ENCODE assay signal across 8 cellular contexts in genomic region chr6:118896339-118897136, GRCh38. TPM values are rescaled to one million over a fixed set of nuclear protein-coding genes. Genes with fewer than 3 reads are reported as not detected.
DNase-seq lines count a peak whose midpoint lies in the region; ATAC-seq, FAIRE-seq and TF ChIP-seq lines count a peak whose summit lies in the region.

No MANE protein-coding gene starts in this region.

- no peaks in the 10 kb centered on the region for H3K27me3 ChIP-seq in HUES64 (ENCODE audit: insufficient read depth, low read length)
- H3K27me3 ChIP-seq in H1 (replicated peaks in 1 of 4; ENCODE audit: control insufficient read depth in 3 of 4, extremely low read depth in 1 of 4, insufficient read depth in 3 of 4, low read length in 3 of 4) = no peaks in the 10 kb centered on the region
- no peaks in the 10 kb centered on the region for H3K27me3 ChIP-seq in trophoblast cell (ENCODE audit: insufficient read depth, low read length)

- H4K5ac ChIP-seq in H1 (ENCODE audit: insufficient read length, low read depth, low read length) = no peak overlapping the region

- H4K91ac ChIP-seq in H1 (replicated peaks; ENCODE audit: insufficient read length, low read length) = no peak overlapping the region
- H4K91ac ChIP-seq in trophoblast cell (ENCODE audit: low read depth, low read length) = peak overlapping the region; percentile 79

- H2BK20ac ChIP-seq in H1 (ENCODE audit: low read length) = no peak overlapping the region

- H3K4me2 ChIP-seq in H1 (ENCODE audit: insufficient read depth in 1 of 2, low read depth in 2 of 2, low read length in 2 of 2) (peak overlapping the region; percentile 64 to 68), trophoblast cell (ENCODE audit: low read length) (peak overlapping the region; percentile 38)

- no peak overlapping the region for H3K4ac ChIP-seq in H1 (replicated peaks; ENCODE audit: insufficient read length, low read depth, low read length)
- peak overlapping the region; percentile 92 for H3K4ac ChIP-seq in trophoblast cell (ENCODE audit: low read depth, low read length)

- TF ChIP-seq POLR2A in GM19099 (IDR thresholded peaks at IDR 0.05; ENCODE audit: extremely low read depth, insufficient read length, low read depth) (peak; percentile 26), H1 (IDR thresholded peaks at IDR 0.05; ENCODE audit: control extremely low read depth in 1 of 2, low read depth in 2 of 2, low read length in 2 of 2) (no peak)

- H2AK5ac ChIP-seq in H1 (ENCODE audit: low read depth, low read length) = peak overlapping the region; percentile 45; the same call in 1 of the 2 replicates
- H2AK5ac ChIP-seq in trophoblast cell (ENCODE audit: low read length) = peak overlapping the region; percentile 14

- TF ChIP-seq EP300 in H1 (IDR thresholded peaks at IDR 0.05; ENCODE audit: borderline replicate concordance in 1 of 2, low read depth in 2 of 2, low read length in 2 of 2) = no peak

- H4K12ac ChIP-seq in trophoblast cell (ENCODE audit: low read depth, low read length) = no peak overlapping the region

- H3K27ac ChIP-seq in HUES64 (ENCODE audit: low read depth, low read length) = peak overlapping the region; percentile 72
- H3K27ac ChIP-seq in H1 (ENCODE audit: low read depth, low read length) = peak overlapping the region; percentile 56
- no peak overlapping the region for H3K27ac ChIP-seq in trophoblast cell (ENCODE audit: low read depth, low read length)

- peak overlapping the region; percentile 71 for H2BK12ac ChIP-seq in H1 (ENCODE audit: low read depth, low read length)
- peak overlapping the region; percentile 77 for H2BK12ac ChIP-seq in trophoblast cell (ENCODE audit: low read length)

- H4K20me1 ChIP-seq in H1 (replicated peaks in 1 of 2; ENCODE audit: control insufficient read depth in 1 of 2, insufficient read depth in 2 of 2, low read length in 2 of 2) = peaks cover 0 to 9% of the 10 kb centered on the region in 2 experiments

- no peak overlapping the region for H3K56ac ChIP-seq in H1 (replicated peaks; ENCODE audit: insufficient read length, low read depth, low read length)

- H2BK15ac ChIP-seq in H1 (ENCODE audit: low read length) = no peak overlapping the region

- peaks cover 39% of the 10 kb centered on the region for H3K36me3 ChIP-seq in HUES64 (ENCODE audit: insufficient read depth, low read length)
- peaks cover 0 to 22% (median 2%) of the 10 kb centered on the region in 4 experiments; a peak in 4 of 8 replicates for H3K36me3 ChIP-seq in H1 (ENCODE audit: control insufficient read depth in 2 of 4, insufficient read depth in 4 of 4, low read length in 3 of 4)
- peaks cover 4 to 10% of the 10 kb centered on the region in 2 experiments for H3K36me3 ChIP-seq in trophoblast cell (ENCODE audit: control insufficient read depth in 1 of 2, insufficient read depth in 2 of 2, low read length in 2 of 2)

- no peak overlapping the region for H3K18ac ChIP-seq in H1 (ENCODE audit: extremely low read depth, low read length)
- H3K18ac ChIP-seq in trophoblast cell (ENCODE audit: low read length) = no peak overlapping the region

- POLR2A ChIA-PET in H1 (lab: Charles Lee; ENCODE audit: partially characterized antibody) = interaction anchor here (0.6 to 3.1 kb wide), 7 partner anchors 8 to 165 kb away, joined by 3 to 15 read pairs (median 3); partner anchors contain the start of gene MCM9

- H2BK5ac ChIP-seq in H1 (ENCODE audit: low read depth, low read length) = peak overlapping the region; percentile 67; the same call in 1 of the 2 replicates
- H2BK5ac ChIP-seq in trophoblast cell (ENCODE audit: low read depth, low read length, poor library complexity) = peak overlapping the region; percentile 68

- no peak for TF ChIP-seq RAD21 in H1 (IDR thresholded peaks at IDR 0.05 in 1 of 2, conservative IDR thresholded peaks at IDR 0.05 in 1 of 2; ENCODE audit: low read depth in 2 of 2, low read length in 2 of 2)

- H3K9ac ChIP-seq in HUES64 (ENCODE audit: low read depth, low read length) (peak overlapping the region; percentile 93), H1 (replicated peaks in 1 of 4; ENCODE audit: extremely low read depth in 1 of 4, low read depth in 3 of 4, low read length in 3 of 4) (peak overlapping the region in 3 of 4 experiments; percentile 31 to 49 (median 36); a peak in 3 of 7 replicates), trophoblast cell (ENCODE audit: low read length) (no peak overlapping the region)

- no peak overlapping the region for H4K8ac ChIP-seq in H1 (ENCODE audit: extremely low read depth, insufficient read depth, low read length)
- peak overlapping the region; percentile 83 for H4K8ac ChIP-seq in trophoblast cell (ENCODE audit: low read depth, low read length)

- H2AFZ ChIP-seq in H1 (ENCODE audit: low read length) = no peak overlapping the region
- H2AFZ ChIP-seq in trophoblast cell (ENCODE audit: insufficient read depth, low read length, poor library complexity) = no peak overlapping the region

- no peak for FAIRE-seq in H1 (lab: Jason Lieb, UNC)

- intact Hi-C loops in left ventricle myocardium superior (cut with micrococcal nuclease) = no loop called here

- CTCF ChIA-PET in H1 (lab: Charles Lee; ENCODE audit: partially characterized antibody) = interaction anchor here (0.6 to 2.8 kb wide), 15 partner anchors 7 to 281 kb away, joined by 3 to 10 read pairs (median 4); no protein-coding TSS in a partner anchor

- no peaks in the 10 kb centered on the region for H3K9me3 ChIP-seq in HUES64 (ENCODE audit: insufficient read depth, low read depth, low read length)
- H3K9me3 ChIP-seq in H1 (ENCODE audit: insufficient read depth in 2 of 2, low read depth in 1 of 2, low read length in 1 of 2) = no peaks in the 10 kb centered on the region
- H3K9me3 ChIP-seq in trophoblast cell (ENCODE audit: insufficient read depth, low read depth, low read length) = no peaks in the 10 kb centered on the region

- H3K79me1 ChIP-seq in H1 (ENCODE audit: low read depth, low read length) (peaks cover 6% of the 10 kb centered on the region; the same call in 1 of the 2 replicates), trophoblast cell (ENCODE audit: low read length) (peaks cover 14% of the 10 kb centered on the region)

- TF ChIP-seq CTCF in H1 (IDR thresholded peaks at IDR 0.05; ENCODE audit: control extremely low read depth in 1 of 3, insufficient read depth in 1 of 3, low read depth in 1 of 3, low read length in 3 of 3) = peak in 1 of 3 experiments; percentile 27; a peak in 2 of 4 replicates

- H3K14ac ChIP-seq in H1 (ENCODE audit: insufficient read length) = no peak overlapping the region
- H3K14ac ChIP-seq in trophoblast cell (ENCODE audit: low read length) = peak overlapping the region; percentile 25

- 65% methylated on average over 5 of the region's 5 CpGs for WGBS in HUES64
- 57% methylated on average over 5 of the region's 5 CpGs; no CpG with 5 or more reads in 1 of the 2 experiments for WGBS in H1 (ENCODE audit: extremely low coverage in 1 of 2, insufficient coverage in 1 of 2, insufficient read length in 1 of 2, insufficient replicate concordance in 2 of 2, low coverage in 1 of 2, low lambda C conversion rate in 2 of 2, missing lambda C conversion rate in 1 of 2), 2 experiments
- WGBS in trophoblast cell (ENCODE audit: extremely low coverage, insufficient coverage, insufficient read length) = no CpG with 5 or more reads among the region's 5 CpGs

- ATAC-seq in left ventricle myocardium superior = no peak

- H3K4me3 ChIP-seq in HUES64 (ENCODE audit: low read length) = peak overlapping the region; percentile 93
- H3K4me3 ChIP-seq in H1 (ENCODE audit: extremely low read depth in 1 of 4, insufficient read depth in 2 of 4, low read depth in 3 of 4, low read length in 4 of 4) = peak overlapping the region; percentile 27 to 92 (median 90); a peak in 7 of 8 replicates
- no peak overlapping the region for H3K4me3 ChIP-seq in trophoblast cell (ENCODE audit: low read depth, low read length)

- H3K4me1 ChIP-seq in HUES64 (ENCODE audit: insufficient read depth, low read length) (peaks cover 39% of the 10 kb centered on the region), H1 (replicated peaks in 1 of 4; ENCODE audit: control insufficient read depth in 3 of 4, insufficient read depth in 4 of 4, low read length in 3 of 4) (peaks cover 2 to 19% (median 6%) of the 10 kb centered on the region in 4 experiments; a peak in 6 of 7 replicates), trophoblast cell (ENCODE audit: control insufficient read depth in 1 of 2, insufficient read depth in 2 of 2, low read length in 2 of 2) (peaks cover 0 to 3% of the 10 kb centered on the region in 2 experiments)

- H3K23me2 ChIP-seq in H1 (ENCODE audit: low read depth, low read length) = 0 out of 2 replicates have a peak, but pooled peaks cover 3% of the 10 kb centered on the region

- H3K23ac ChIP-seq in H1 (ENCODE audit: insufficient read length) (no peak overlapping the region), trophoblast cell (ENCODE audit: low read length) (no peak overlapping the region)

- DNase-seq in DMS53 treated with DMSO at 0.1 percent for 48 hours (lab: John Stamatoyannopoulos, UW; ENCODE audit: unreplicated experiment) (peak; percentile 60), SHP77 (lab: John Stamatoyannopoulos, UW) (peak; percentile 52 to 58), H1 (ENCODE audit: low read depth in 1 of 2, low spot score in 2 of 2) (no peak), trophoblast cell (peak in 1 of 2 donors; percentile 66), left ventricle myocardium superior (no peak)
- no peak for DNase-seq in effector CD8-positive, alpha-beta T cell (lab: John Stamatoyannopoulos, UW)

- H3K79me2 ChIP-seq in H1 (ENCODE audit: control insufficient read depth in 1 of 2, insufficient read depth in 2 of 2, low read length in 2 of 2) (peaks cover 9 to 79% of the 10 kb centered on the region in 2 experiments), trophoblast cell (ENCODE audit: control insufficient read depth, insufficient read depth, low read length, poor library complexity) (peaks cover 16% of the 10 kb centered on the region)

- no peak overlapping the region for H2BK120ac ChIP-seq in H1 (replicated peaks; ENCODE audit: low read depth, low read length)
- peak overlapping the region; percentile 72 for H2BK120ac ChIP-seq in trophoblast cell (ENCODE audit: insufficient read depth, low read length, poor library complexity)

RNA-seq across cellular contexts. Expression of gene ASF1A, which starts 2.6 kb away (rescaled TPM):
- 29.0 TPM for polyA plus RNA-seq in HUES64 (2013, experiment 1 of 2)
- polyA plus RNA-seq in HUES64 (2013, experiment 2 of 2) = 33.3 TPM
- total RNA-seq in H1 (2021; fragmentation: NEBNext Ultra II Directional; extraction: Animal tissue kit (Norgen Biotek cat#: 25700)) = 45.7 and 50.2 TPM in 2 replicates
- polyA plus RNA-seq in H1 (2011; rRNA removed) = 9.8 and 11.4 TPM in 2 replicates
- polyA plus RNA-seq in H1 (2011; cell fraction: cytosol; rRNA removed) = 15.4 TPM
- polyA plus RNA-seq in H1 (2011; cell fraction: nucleus; rRNA removed) = 11.9 TPM
- polyA plus RNA-seq in H1 (2012, experiment 1 of 2) = 23.2 to 40.2 TPM (median 24.3 TPM) in 4 replicates
- polyA plus RNA-seq in H1 (2012, experiment 2 of 2) = 4.7 TPM
- polyA plus RNA-seq in H1 (2013, experiment 1 of 2) = 23.5 TPM
- 23.3 TPM for polyA plus RNA-seq in H1 (2013, experiment 2 of 2)
- 9.3 and 9.6 TPM in 2 replicates for polyA minus RNA-seq in H1 (2011; rRNA and poly(A)+ RNA removed)
- polyA minus RNA-seq in H1 (2011; cell fraction: cytosol; rRNA and poly(A)+ RNA removed) = 13.9 TPM
- polyA minus RNA-seq in H1 (2011; cell fraction: nucleus; rRNA and poly(A)+ RNA removed) = 20.0 TPM
- 24.0 and 24.7 TPM in 2 replicates for polyA plus RNA-seq in trophoblast cell (2013)
- total RNA-seq in left ventricle myocardium superior = 22.6 TPM

RNA-seq across cellular contexts. Expression of gene MCM9, which starts 38.4 kb away (rescaled TPM):
- polyA plus RNA-seq in HUES64 (2013, experiment 1 of 2) = 9.2 TPM
- 8.9 TPM for polyA plus RNA-seq in HUES64 (2013, experiment 2 of 2)
- total RNA-seq in H1 (2021; fragmentation: NEBNext Ultra II Directional; extraction: Animal tissue kit (Norgen Biotek cat#: 25700)) = 11.4 and 13.0 TPM in 2 replicates
- 3.2 and 3.7 TPM in 2 replicates for polyA plus RNA-seq in H1 (2011; rRNA removed)
- 6.3 TPM for polyA plus RNA-seq in H1 (2011; cell fraction: cytosol; rRNA removed)
- polyA plus RNA-seq in H1 (2011; cell fraction: nucleus; rRNA removed) = 6.6 TPM
- 9.3 to 15.0 TPM (median 12.0 TPM) in 4 replicates for polyA plus RNA-seq in H1 (2012, experiment 1 of 2)
- 0.68 TPM for polyA plus RNA-seq in H1 (2012, experiment 2 of 2)
- 5.9 TPM for polyA plus RNA-seq in H1 (2013, experiment 1 of 2)
- polyA plus RNA-seq in H1 (2013, experiment 2 of 2) = 5.2 TPM
- 11.4 and 19.5 TPM in 2 replicates for polyA minus RNA-seq in H1 (2011; rRNA and poly(A)+ RNA removed)
- polyA minus RNA-seq in H1 (2011; cell fraction: cytosol; rRNA and poly(A)+ RNA removed) = 9.8 TPM
- 31.5 TPM for polyA minus RNA-seq in H1 (2011; cell fraction: nucleus; rRNA and poly(A)+ RNA removed)
- 4.6 and 5.0 TPM in 2 replicates for polyA plus RNA-seq in trophoblast cell (2013)
- 6.0 TPM for total RNA-seq in left ventricle myocardium superior

Comparison
In these comparisons a context has a peak if more than half of its experiments do, and no peak if none do; other contexts are left out.
1. DNase-seq: peak in DMS53 treated with DMSO at 0.1 percent for 48 hours (single experiment) and SHP77 (2 of 2); none in H1 (0 of 2), effector CD8-positive, alpha-beta T cell (single experiment) and left ventricle myocardium superior (single experiment).